In genomic region chr3:111548756-111549155, GRCh38 we compare ENCODE assay signal across 1 cellular context.
TF ChIP-seq lines count a peak whose summit lies in the region.

No MANE protein-coding gene starts in this region.

TF ChIP-seq in GM23338, 12 proteins besides CTCF, POLR2A, EP300 and RAD21 (continued from another document):
- TF ChIP-seq REST (IDR thresholded peaks at IDR 0.05; ENCODE audit: unreplicated experiment) (no peak), ETS1 (IDR thresholded peaks at IDR 0.05) (no peak), POLR2AphosphoS5 (IDR thresholded peaks at IDR 0.05; ENCODE audit: low read depth) (no peak), ZNF331 (CRISPR knock-in tag; IDR thresholded peaks at IDR 0.05; ENCODE audit: low read depth) (no peak), ZNF462 (CRISPR knock-in tag; IDR thresholded peaks at IDR 0.05) (no peak), CREB1 (CRISPR knock-in tag; IDR thresholded peaks at IDR 0.05; ENCODE audit: low read depth) (no peak), STAT1 (IDR thresholded peaks at IDR 0.05; ENCODE audit: unreplicated experiment) (no peak), EZH2 (IDR thresholded peaks at IDR 0.05; ENCODE audit: low read depth, unreplicated experiment) (no peak), JUNB (IDR thresholded peaks at IDR 0.05; ENCODE audit: unreplicated experiment) (no peak), ZNF114 (CRISPR knock-in tag; IDR thresholded peaks at IDR 0.05) (no peak)
